8 cellular contexts compared by ENCODE assay signal in the genomic region with DNA sequence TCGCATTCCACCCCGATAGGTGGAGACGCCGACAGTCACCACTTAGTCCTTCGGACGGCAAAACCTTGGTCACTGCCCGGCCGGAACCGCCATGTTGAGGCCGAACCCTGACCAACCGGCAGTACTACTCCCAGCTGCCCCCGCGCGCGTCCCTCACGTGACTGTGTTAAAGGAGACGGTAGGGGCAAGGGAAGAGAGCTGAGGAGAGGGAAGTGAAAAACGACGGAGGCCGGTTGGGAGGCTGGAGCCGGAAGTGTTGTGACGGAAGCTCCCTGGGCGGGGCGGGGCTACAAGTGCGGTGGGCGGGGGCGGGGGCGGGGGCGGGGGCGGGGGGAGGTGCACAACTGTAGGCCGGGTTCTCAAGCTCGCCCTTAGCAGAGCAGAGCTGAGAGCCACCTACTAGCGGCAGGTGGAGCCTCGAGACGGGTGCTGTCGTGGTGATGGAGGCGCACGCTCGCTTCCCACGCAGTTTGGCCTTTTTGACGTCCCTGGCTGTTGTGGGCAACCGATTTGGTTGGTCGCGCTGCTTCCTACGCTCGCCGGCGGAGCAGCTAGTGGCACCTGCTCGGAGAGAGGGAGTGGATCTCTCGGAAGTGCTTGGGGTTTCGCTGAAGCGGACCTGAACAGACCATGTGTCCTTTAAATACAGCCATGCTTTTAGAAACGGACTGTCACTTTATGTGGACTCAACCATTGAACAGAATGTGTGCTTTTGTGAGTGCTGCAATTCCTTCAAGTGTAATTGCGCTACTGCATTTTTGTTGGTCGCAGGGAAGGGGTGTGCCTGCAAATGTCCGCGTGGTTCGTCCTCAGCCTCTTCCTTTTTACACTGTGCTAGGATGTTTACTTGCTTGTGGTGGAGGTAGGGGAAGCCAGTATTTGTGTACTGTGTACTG. TPM values are rescaled to one million over a fixed set of nuclear protein-coding genes. Genes with fewer than 3 reads are reported as not detected.
A peak's percentile ranks its signal among the peaks of the same experiment; 100 is the strongest.
DNase-seq lines count a peak whose midpoint lies in the region; ATAC-seq and TF ChIP-seq lines count a peak whose summit lies in the region.

TSS of gene TRAPPC8 (minus strand) at position 130 of the 896 bp plus-strand sequence. CDS start 364 bp downstream, outside the sequence.

- peak; percentile 84 for TF ChIP-seq POLR2A in GM19193 (IDR thresholded peaks at IDR 0.05; ENCODE audit: extremely low read depth, insufficient read depth, insufficient read length)

- H3K36me3 ChIP-seq in BE2C = no peaks in the 10 kb centered on the region

- H3K36me3 Mint-ChIP-seq in activated CD4-positive, alpha-beta T cell treated with anti-CD3 and anti-CD28 coated beads for 36 hours (ENCODE audit: low read depth) = peaks cover 8% of the 10 kb centered on the region

- peak; percentile 86 for ATAC-seq in HG03439 (IDR thresholded peaks at IDR 0.05; ENCODE audit: unreplicated experiment)
- ATAC-seq in activated CD4-positive, alpha-beta T cell treated with anti-CD3 and anti-CD28 coated beads for 36 hours = peak; percentile 85

- H3K27me3 ChIP-seq in BE2C = no peaks in the 10 kb centered on the region

- H3K9me3 ChIP-seq in BE2C = no peaks in the 10 kb centered on the region

- peak within 1 kb of the TSS; percentile 99 for H3K4me3 Mint-ChIP-seq in activated CD4-positive, alpha-beta T cell treated with anti-CD3 and anti-CD28 coated beads for 36 hours

- POLR2A ChIA-PET in activated CD4-positive, alpha-beta T cell treated with anti-CD3 and anti-CD28 coated beads for 36 hours (lab: Charles Lee) = interaction anchor here (0.5 to 2.3 kb wide), 7 partner anchors 21 to 285 kb away, joined by 3 to 12 read pairs (median 5); partner anchors contain the start of genes RNF125 and RNF138

- peaks cover 37% of the 10 kb centered on the region for H3K4me1 Mint-ChIP-seq in activated CD4-positive, alpha-beta T cell treated with anti-CD3 and anti-CD28 coated beads for 36 hours

- H3K4me3 ChIP-seq in BE2C (ENCODE audit: low read depth, low read length) (peak within 1 kb of the TSS; percentile 84), choroid plexus epithelial cell (ENCODE audit: low read depth, low read length) (peak within 1 kb of the TSS; percentile 76)

- H3K27me3 Mint-ChIP-seq in activated CD4-positive, alpha-beta T cell treated with anti-CD3 and anti-CD28 coated beads for 36 hours = no peaks in the 10 kb centered on the region

- CTCF ChIA-PET in activated CD4-positive, alpha-beta T cell treated with anti-CD3 and anti-CD28 coated beads for 36 hours (lab: Charles Lee) = interaction anchor here (0.6 to 2.5 kb wide), 6 partner anchors 8 to 193 kb away, joined by 3 to 10 read pairs (median 5); no protein-coding TSS in a partner anchor

- H3K27ac Mint-ChIP-seq in activated CD4-positive, alpha-beta T cell treated with anti-CD3 and anti-CD28 coated beads for 36 hours = peak within 1 kb of the TSS; percentile 100

- no peaks in the 10 kb centered on the region for H3K4me1 ChIP-seq in BE2C

- intact Hi-C loops in activated CD4-positive, alpha-beta T cell treated with anti-CD3 and anti-CD28 coated beads for 36 hours (cut with DNase I, micrococcal nuclease) = loop anchor here (1.0 to 10.0 kb wide), 6 partner anchors 75 to 588 kb away; partner anchors contain the start of genes RNF125 (in 2 of the 2) and GAREM1 (in 1 of the 2)

- TF ChIP-seq CTCF in BE2C (IDR thresholded peaks at IDR 0.05; ENCODE audit: low read depth, low read length) (no peak; the same call in 1 of the 2 replicates), choroid plexus epithelial cell (conservative IDR thresholded peaks at IDR 0.05; ENCODE audit: low read depth, low read length) (peak; percentile 10)

- DNase-seq in BE2C (peak; percentile 93), NCI-H510A treated with DMSO at 0.1 percent for 48 hours (lab: John Stamatoyannopoulos, UW) (peak; percentile 99), choroid plexus epithelial cell (ENCODE audit: low read depth) (peak; percentile 99), kidney tubule cell (ENCODE audit: low spot score) (peak; percentile 99)
- peak; percentile 95 for DNase-seq in activated CD4-positive, alpha-beta T cell treated with anti-CD3 and anti-CD28 coated beads for 36 hours
- peak; percentile 77 to 84 (median 81) for DNase-seq in stimulated activated CD4-positive, alpha-beta T cell treated with anti-CD3 and anti-CD28 coated beads, Interleukin-1b, Interleukin-23, amount 100 ng/mL, for 24 hours (ENCODE audit: low read depth in 4 of 4, low spot score in 1 of 4)

- H3K9me3 Mint-ChIP-seq in activated CD4-positive, alpha-beta T cell treated with anti-CD3 and anti-CD28 coated beads for 36 hours (ENCODE audit: low read depth) = no peaks in the 10 kb centered on the region

RNA-seq across cellular contexts. Expression of gene TRAPPC8, which starts in this region (rescaled TPM):
- polyA plus RNA-seq in BE2C (2012; ENCODE audit: insufficient read depth, insufficient read length, low read depth) = 10.0 TPM
- total RNA-seq in activated CD4-positive, alpha-beta T cell treated with anti-CD3 and anti-CD28 coated beads for 36 hours = 10 to 100 TPM; 23.3 to 24.2 TPM

Comparison
In these comparisons a context has a peak if more than half of its experiments do, and no peak if none do; other contexts are left out.
1. Peak in every context shown above with its lines: DNase-seq, ATAC-seq and H3K4me3 ChIP-seq.